14 cellular contexts compared by ENCODE assay signal in genomic region chrX:24020280-24020876, GRCh38. TPM values are rescaled to one million over a fixed set of nuclear protein-coding genes. Genes with fewer than 3 reads are reported as not detected.
A peak's percentile ranks its signal among the peaks of the same experiment; 100 is the strongest.
DNase-seq lines count a peak whose midpoint lies in the region; ATAC-seq and TF ChIP-seq lines count a peak whose summit lies in the region.
"Had no signal": no experiment of that assay in that cellular context is flagged by ENCODE, and none has a peak within 500 bp of the region (broad histone marks: within the 10 kb centered on the region; RNA-seq: fewer than 3 reads in every experiment).

No MANE protein-coding gene starts in this region.

- H3K36me3 ChIP-seq in CD4-positive, CD25-positive, alpha-beta regulatory T cell (ENCODE audit: control insufficient read depth, insufficient read depth, low read length): peaks cover 2% of the 10 kb centered on the region
- no peaks in the 10 kb centered on the region for H3K36me3 ChIP-seq in upper lobe of left lung

- no peak for ATAC-seq in CD4-positive, CD25-positive, alpha-beta regulatory T cell (ENCODE audit: low read depth in 2 of 2)
- ATAC-seq in activated T-helper 17 cell treated with anti-CD3 and anti-CD28 coated beads, Interleukin-2, amount 50 U/mL, for 72 hours (replicated peaks): no peak
- ATAC-seq in HG03565 (IDR thresholded peaks at IDR 0.05; ENCODE audit: unreplicated experiment): no peak
- ATAC-seq in upper lobe of left lung (ENCODE audit: low FRiP score in 2 of 2): no peak
- ATAC-seq: naive thymus-derived CD4-positive, alpha-beta T cell; Panc1 had no signal

- peak overlapping the region; percentile 41 for H3K27ac ChIP-seq in CD4-positive, CD25-positive, alpha-beta regulatory T cell (ENCODE audit: insufficient read depth, low read length, poor library complexity, severe bottlenecking)
- no peak overlapping the region for H3K27ac ChIP-seq in upper lobe of left lung

- no peak for TF ChIP-seq POLR2A in upper lobe of left lung (IDR thresholded peaks at IDR 0.05)

- TF ChIP-seq CTCF in GM12865 (IDR thresholded peaks at IDR 0.05; ENCODE audit: insufficient read depth, low read depth, low read length, missing control alignments) (no peak), fibroblast of pulmonary artery (IDR thresholded peaks at IDR 0.05; ENCODE audit: low read length, missing control alignments) (no peak), upper lobe of left lung (IDR thresholded peaks at IDR 0.05) (no peak)

- no peaks in the 10 kb centered on the region for H3K27me3 Mint-ChIP-seq in CD4-positive, CD25-positive, alpha-beta regulatory T cell
- H3K27me3 Mint-ChIP-seq in activated T-helper 17 cell treated with anti-CD3 and anti-CD28 coated beads, Interleukin-2, amount 50 U/mL, for 72 hours: no peaks in the 10 kb centered on the region
- H3K27me3 Mint-ChIP-seq: naive thymus-derived CD4-positive, alpha-beta T cell had no signal

- peak overlapping the region; percentile 34 for H3K4me3 ChIP-seq in CD4-positive, CD25-positive, alpha-beta regulatory T cell (ENCODE audit: low read depth, low read length)
- H3K4me3 ChIP-seq in GM12865 (ENCODE audit: low read depth, low read length) (peak overlapping the region; percentile 18; the same call in 1 of the 2 replicates), fibroblast of pulmonary artery (replicated peaks; ENCODE audit: low read depth, low read length) (no peak overlapping the region), upper lobe of left lung (no peak overlapping the region)

- no peak for DNase-seq in CD4-positive, CD25-positive, alpha-beta regulatory T cell
- DNase-seq in GM12865 (ENCODE audit: low read depth) (no peak), fibroblast of pulmonary artery (ENCODE audit: low read depth) (peak; percentile 19), activated gamma-delta T cell (lab: John Stamatoyannopoulos, UW) (no peak), 8988T (no peak), upper lobe of left lung (no peak)
- DNase-seq: amygdala; effector memory CD4-positive, alpha-beta T cell; naive thymus-derived CD4-positive, alpha-beta T cell; NCI-H1092 treated with DMSO at 0.1 percent for 48 hours; substantia nigra had no signal

- WGBS in upper lobe of left lung, 2 donors: 57 to 76% methylated on average over 3 of the region's 3 CpGs

- H3K36me3 Mint-ChIP-seq in CD4-positive, CD25-positive, alpha-beta regulatory T cell: peaks cover 10% of the 10 kb centered on the region
- peaks cover 42% of the 10 kb centered on the region for H3K36me3 Mint-ChIP-seq in activated T-helper 17 cell treated with anti-CD3 and anti-CD28 coated beads, Interleukin-2, amount 50 U/mL, for 72 hours (ENCODE audit: low read depth)

- no peaks in the 10 kb centered on the region for H3K9me3 Mint-ChIP-seq in CD4-positive, CD25-positive, alpha-beta regulatory T cell
- H3K9me3 Mint-ChIP-seq in activated T-helper 17 cell treated with anti-CD3 and anti-CD28 coated beads, Interleukin-2, amount 50 U/mL, for 72 hours: no peaks in the 10 kb centered on the region

- H3K4me1 ChIP-seq in CD4-positive, CD25-positive, alpha-beta regulatory T cell (ENCODE audit: control insufficient read depth, insufficient read depth, low read length, poor library complexity, severe bottlenecking): peaks cover 25% of the 10 kb centered on the region
- peaks cover 0 to 4% (median 0%) of the 10 kb centered on the region in 4 donors for H3K4me1 ChIP-seq in upper lobe of left lung

- H3K4me1 Mint-ChIP-seq in CD4-positive, CD25-positive, alpha-beta regulatory T cell: peaks cover 14 to 41% (median 28%) of the 10 kb centered on the region in 4 donors
- peaks cover 18% of the 10 kb centered on the region for H3K4me1 Mint-ChIP-seq in activated T-helper 17 cell treated with anti-CD3 and anti-CD28 coated beads, Interleukin-2, amount 50 U/mL, for 72 hours

- peak overlapping the region; percentile 1 to 68 (median 56) for H3K4me3 Mint-ChIP-seq in CD4-positive, CD25-positive, alpha-beta regulatory T cell
- peak overlapping the region; percentile 76 for H3K4me3 Mint-ChIP-seq in activated T-helper 17 cell treated with anti-CD3 and anti-CD28 coated beads, Interleukin-2, amount 50 U/mL, for 72 hours

- TF ChIP-seq EP300 in upper lobe of left lung (IDR thresholded peaks at IDR 0.05): no peak

- H3K27me3 ChIP-seq in CD4-positive, CD25-positive, alpha-beta regulatory T cell (ENCODE audit: control insufficient read depth, insufficient read depth, low read length): no peaks in the 10 kb centered on the region
- no peaks in the 10 kb centered on the region for H3K27me3 ChIP-seq in upper lobe of left lung

- H3K27ac Mint-ChIP-seq in CD4-positive, CD25-positive, alpha-beta regulatory T cell: peak overlapping the region in 2 of 3 donors; percentile 10 to 16
- H3K27ac Mint-ChIP-seq in activated T-helper 17 cell treated with anti-CD3 and anti-CD28 coated beads, Interleukin-2, amount 50 U/mL, for 72 hours: peak overlapping the region; percentile 79

- no peaks in the 10 kb centered on the region for H3K9me3 ChIP-seq in CD4-positive, CD25-positive, alpha-beta regulatory T cell (ENCODE audit: control insufficient read depth in 2 of 2, low read length in 2 of 2)
- H3K9me3 ChIP-seq in upper lobe of left lung: no peaks in the 10 kb centered on the region

RNA-seq across cellular contexts. Expression of gene KLHL15, which starts 6.6 kb away (rescaled TPM):
- 29.2 TPM for total RNA-seq in CD4-positive, CD25-positive, alpha-beta regulatory T cell
- polyA plus RNA-seq in CD4-positive, CD25-positive, alpha-beta regulatory T cell: 1 to 10 TPM; 1.8 to 2.2 (median 2.0) TPM
- total RNA-seq in activated T-helper 17 cell treated with anti-CD3 and anti-CD28 coated beads, Interleukin-2, amount 50 U/mL, for 72 hours: 10 to 100 TPM in 1 of 2 donors, 1 to 10 TPM in 1; 8.3 to 17.6 TPM
- 10 to 100 TPM in 1 of 6 donors, 1 to 10 TPM in 5; 3.4 to 13.5 (median 5.7) TPM for total RNA-seq in upper lobe of left lung

RNA-seq across cellular contexts. Expression of gene EIF2S3, which starts 34.4 kb away (rescaled TPM):
- total RNA-seq in CD4-positive, CD25-positive, alpha-beta regulatory T cell: 228 TPM
- polyA plus RNA-seq in CD4-positive, CD25-positive, alpha-beta regulatory T cell: 100 to 1,000 TPM in 2 of 4 donors, 10 to 100 TPM in 2; 55.7 to 137 (median 111) TPM
- total RNA-seq in activated T-helper 17 cell treated with anti-CD3 and anti-CD28 coated beads, Interleukin-2, amount 50 U/mL, for 72 hours: 100 to 1,000 TPM; 169 to 225 TPM
- total RNA-seq in upper lobe of left lung: 100 to 1,000 TPM in 3 of 6 donors, 10 to 100 TPM in 3; 65.0 to 161 (median 104) TPM

Comparison
In these comparisons a context has a peak if more than half of its experiments do, and no peak if none do; other contexts are left out.
1. H3K4me3 ChIP-seq: peak in CD4-positive, CD25-positive, alpha-beta regulatory T cell (single experiment) and GM12865 (single experiment); none in fibroblast of pulmonary artery (single experiment) and upper lobe of left lung (0 of 4).